ENCODE assay signal across 23 cellular contexts in the genomic region with DNA sequence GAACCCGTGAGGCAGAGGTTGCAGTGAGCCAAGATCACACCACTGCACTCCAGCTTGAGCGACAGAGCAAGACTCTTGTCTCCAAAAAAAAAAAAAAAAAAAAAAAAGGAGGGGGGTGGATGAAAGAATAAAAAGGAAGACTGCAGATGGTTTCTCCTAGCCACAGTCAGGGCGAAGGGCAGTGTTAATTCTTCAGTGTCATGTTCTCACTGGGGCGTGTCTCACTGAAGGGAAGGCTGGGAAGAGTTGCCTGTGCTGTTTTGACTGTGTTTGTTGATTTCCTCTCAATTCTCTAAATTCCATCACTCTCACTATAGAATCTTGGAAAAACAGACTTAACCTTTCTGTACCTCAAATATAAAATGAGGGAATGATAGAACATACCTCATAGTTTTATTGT.
DNase-seq lines count a peak whose midpoint lies in the region; ATAC-seq, FAIRE-seq and TF ChIP-seq lines count a peak whose summit lies in the region.
"Had no signal": no experiment of that assay in that cellular context is flagged by ENCODE, and none has a peak within 500 bp of the region (broad histone marks: within the 10 kb centered on the region; RNA-seq: fewer than 3 reads in every experiment).

No MANE protein-coding gene starts in this region.

- H3K4me1 ChIP-seq in HEK293 (ENCODE audit: control insufficient read depth, insufficient read depth, low read length), result peaks cover 3% of the 10 kb centered on the region; the same call in 1 of the 2 replicates
- H3K4me1 ChIP-seq in PC-9 (replicated peaks; ENCODE audit: insufficient read depth), result peaks cover 48% of the 10 kb centered on the region
- peaks cover 12 to 44% (median 30%) of the 10 kb centered on the region in 4 donors for H3K4me1 ChIP-seq in transverse colon

- POLR2A ChIA-PET in HEK293 (lab: Yijun Ruan, JAX) (no interaction called here), PC-9 (lab: Charles Lee; ENCODE audit: unreplicated experiment) (interaction anchor here (0.5 kb wide), 1 partner anchor 183 kb away, joined by 4 read pairs; no protein-coding TSS in a partner anchor)

- H3K4me1 Mint-ChIP-seq in stimulated activated effector memory CD8-positive, alpha-beta T cell treated with anti-CD3 and anti-CD28 coated beads, Interleukin-12 subunit alpha, Interleukin-12 subunit beta, amount 100 ng/mL, for 72 hours, result peaks cover 12% of the 10 kb centered on the region
- H3K4me1 Mint-ChIP-seq: central memory CD8-positive, alpha-beta T cell had no signal

- no peaks in the 10 kb centered on the region for H3K9me3 Mint-ChIP-seq in stimulated activated effector memory CD8-positive, alpha-beta T cell treated with anti-CD3 and anti-CD28 coated beads, Interleukin-12 subunit alpha, Interleukin-12 subunit beta, amount 100 ng/mL, for 72 hours
- H3K9me3 Mint-ChIP-seq: activated B cell treated with CpG ODN at 0.5 μM for 24 hours; activated CD4-positive, alpha-beta memory T cell treated with anti-CD3 and anti-CD28 coated beads for 36 hours; central memory CD8-positive, alpha-beta T cell; HFFc6 had no signal

- FAIRE-seq in H54 (lab: Jason Lieb, UNC), result no peak
- FAIRE-seq: GM12892 had no signal

- TF ChIP-seq CTCF in HEK293 (tag by site-specific recombination; IDR thresholded peaks at IDR 0.05) (no peak), PC-9 (conservative IDR thresholded peaks at IDR 0.05) (no peak), transverse colon (IDR thresholded peaks at IDR 0.05) (no peak)

- H3K4me2 ChIP-seq in PC-9, result peak overlapping the region; percentile 36; the same call in 1 of the 2 replicates

- H3K4me3 ChIP-seq in HEK293 (ENCODE audit: low read depth, low read length) (no peak overlapping the region), PC-9 (no peak overlapping the region), transverse colon (no peak overlapping the region)
- H3K4me3 ChIP-seq: esophagus muscularis mucosa had no signal

- peaks cover 27% of the 10 kb centered on the region for H3F3A ChIP-seq in PC-9 (ENCODE audit: insufficient read depth, low read depth)

- intact Hi-C loops in PC-9 (cut with micrococcal nuclease; ENCODE audit: unreplicated experiment) (no loop called here), transverse colon (cut with DNase I; ENCODE audit: low total_unique reads) (no loop called here)

- TF ChIP-seq POLR2A in transverse colon (IDR thresholded peaks at IDR 0.05) (no peak), H54 (IDR thresholded peaks at IDR 0.05; ENCODE audit: low read depth, low read length) (no peak)

- H3K36me3 Mint-ChIP-seq in stimulated activated effector memory CD8-positive, alpha-beta T cell treated with anti-CD3 and anti-CD28 coated beads, Interleukin-12 subunit alpha, Interleukin-12 subunit beta, amount 100 ng/mL, for 72 hours, result no peaks in the 10 kb centered on the region
- H3K36me3 Mint-ChIP-seq: activated CD4-positive, alpha-beta memory T cell treated with anti-CD3 and anti-CD28 coated beads for 36 hours had no signal

- 25 to 46% methylated on average over 2 to 4 of the region's 4 CpGs for WGBS in transverse colon (ENCODE audit: low coverage in 1 of 2), 2 donors

- no TSS peak for BruUV-seq in PC-9 (replicated peaks; lab: Mats Ljungman, UMichigan)

- no peaks in the 10 kb centered on the region for H3K36me3 ChIP-seq in HEK293 (ENCODE audit: control insufficient read depth in 2 of 2, insufficient read depth in 1 of 2, low read length in 2 of 2)
- no peaks in the 10 kb centered on the region for H3K36me3 ChIP-seq in PC-9 (ENCODE audit: low read depth)
- H3K36me3 ChIP-seq in transverse colon, result no peaks in the 10 kb centered on the region
- H3K36me3 ChIP-seq: esophagus muscularis mucosa had no signal

- H2AFZ ChIP-seq in PC-9, result no peak overlapping the region

- in situ Hi-C loops in transverse colon (cut with MboI; ENCODE audit: low pct_ligation_motif_present in 1 of 4, low pct_unique_long_range_greater_than_20kb in 1 of 4, low sequenced_read_pairs in 3 of 4), result no loop called here

- no peaks in the 10 kb centered on the region for H4K20me1 ChIP-seq in PC-9 (ENCODE audit: insufficient read depth)

- CTCF ChIA-PET in HEK293 (lab: Yijun Ruan, JAX) (no interaction called here), PC-9 (lab: Charles Lee) (no interaction called here)

- no peak overlapping the region for H3K27ac Mint-ChIP-seq in stimulated activated effector memory CD8-positive, alpha-beta T cell treated with anti-CD3 and anti-CD28 coated beads, Interleukin-12 subunit alpha, Interleukin-12 subunit beta, amount 100 ng/mL, for 72 hours
- H3K27ac Mint-ChIP-seq: activated B cell treated with CpG ODN at 0.5 μM for 24 hours; activated CD4-positive, alpha-beta memory T cell treated with anti-CD3 and anti-CD28 coated beads for 36 hours; HFFc6 had no signal

- peak; percentile 40 to 52 for DNase-seq in PC-9
- peak; percentile 40 for DNase-seq in iPS-NIHi11 (ENCODE audit: low spot score)
- peak; percentile 46 for DNase-seq in transverse colon
- DNase-seq in AML-193 (lab: John Stamatoyannopoulos, UW), result no peak
- DNase-seq in H54 (ENCODE audit: insufficient read length, low spot score), result no peak
- no peak for DNase-seq in stimulated activated effector memory CD8-positive, alpha-beta T cell treated with anti-CD3 and anti-CD28 coated beads, Interleukin-12 subunit alpha, Interleukin-12 subunit beta, amount 100 ng/mL, for 72 hours (ENCODE audit: low spot score in 2 of 2)
- DNase-seq: activated B cell treated with CpG ODN at 0.5 μM for 24 hours; activated CD4-positive, alpha-beta memory T cell treated with anti-CD3 and anti-CD28 coated beads for 36 hours; activated T-cell treated with anti-CD3 and anti-CD28 coated beads for 4 hours; aorta; DMS153; effector CD4-positive, alpha-beta T cell; HFFc6; KG1; NCI-H2081; NCI-H510A; occipital lobe; retina; SIG-M5 had no signal

- no peak overlapping the region for H3K27ac ChIP-seq in HEK293 (ENCODE audit: extremely low read depth, low read depth, low read length)
- H3K27ac ChIP-seq in PC-9, result 0 out of 2 replicates have a peak overlapping the region, but pooled peaks have one; percentile 6
- H3K27ac ChIP-seq in transverse colon, result peak overlapping the region; percentile 38 to 87 (median 72)
- H3K27ac ChIP-seq: esophagus muscularis mucosa had no signal

- ATAC-seq in stimulated activated effector memory CD8-positive, alpha-beta T cell treated with anti-CD3 and anti-CD28 coated beads, Interleukin-12 subunit alpha, Interleukin-12 subunit beta, amount 100 ng/mL, for 72 hours, result no peak

- no peaks in the 10 kb centered on the region for H3K9me2 ChIP-seq in PC-9 (ENCODE audit: insufficient read depth)

- H3K27me3 ChIP-seq in PC-9 (ENCODE audit: insufficient read depth, low read depth), result no peaks in the 10 kb centered on the region
- no peaks in the 10 kb centered on the region for H3K27me3 ChIP-seq in transverse colon
- H3K27me3 ChIP-seq: esophagus muscularis mucosa had no signal

- H3K79me2 ChIP-seq in PC-9 (ENCODE audit: low read depth), result no peaks in the 10 kb centered on the region

- TF ChIP-seq EP300 in transverse colon (IDR thresholded peaks at IDR 0.05; ENCODE audit: low read depth), result no peak

- H3K9me3 ChIP-seq in HEK293 (ENCODE audit: control insufficient read depth, insufficient read depth, low read depth, low read length) (no peaks in the 10 kb centered on the region), PC-9 (ENCODE audit: insufficient read depth, low read depth) (no peaks in the 10 kb centered on the region), transverse colon (no peaks in the 10 kb centered on the region)
- H3K9me3 ChIP-seq: esophagus muscularis mucosa had no signal

- no peak overlapping the region for H3K4me3 Mint-ChIP-seq in stimulated activated effector memory CD8-positive, alpha-beta T cell treated with anti-CD3 and anti-CD28 coated beads, Interleukin-12 subunit alpha, Interleukin-12 subunit beta, amount 100 ng/mL, for 72 hours
- H3K4me3 Mint-ChIP-seq: activated B cell treated with CpG ODN at 0.5 μM for 24 hours; activated CD4-positive, alpha-beta memory T cell treated with anti-CD3 and anti-CD28 coated beads for 36 hours; central memory CD8-positive, alpha-beta T cell; HFFc6 had no signal

TF ChIP-seq in HEK293, 187 proteins besides CTCF, POLR2A, EP300 and RAD21:
- TF ChIP-seq, protein P1, sequence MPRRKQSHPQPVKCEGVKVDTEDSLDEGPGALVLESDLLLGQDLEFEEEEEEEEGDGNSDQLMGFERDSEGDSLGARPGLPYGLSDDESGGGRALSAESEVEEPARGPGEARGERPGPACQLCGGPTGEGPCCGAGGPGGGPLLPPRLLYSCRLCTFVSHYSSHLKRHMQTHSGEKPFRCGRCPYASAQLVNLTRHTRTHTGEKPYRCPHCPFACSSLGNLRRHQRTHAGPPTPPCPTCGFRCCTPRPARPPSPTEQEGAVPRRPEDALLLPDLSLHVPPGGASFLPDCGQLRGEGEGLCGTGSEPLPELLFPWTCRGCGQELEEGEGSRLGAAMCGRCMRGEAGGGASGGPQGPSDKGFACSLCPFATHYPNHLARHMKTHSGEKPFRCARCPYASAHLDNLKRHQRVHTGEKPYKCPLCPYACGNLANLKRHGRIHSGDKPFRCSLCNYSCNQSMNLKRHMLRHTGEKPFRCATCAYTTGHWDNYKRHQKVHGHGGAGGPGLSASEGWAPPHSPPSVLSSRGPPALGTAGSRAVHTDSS (tag by site-specific recombination; IDR thresholded peaks at IDR 0.05), result no peak
- TF ChIP-seq, protein P2, sequence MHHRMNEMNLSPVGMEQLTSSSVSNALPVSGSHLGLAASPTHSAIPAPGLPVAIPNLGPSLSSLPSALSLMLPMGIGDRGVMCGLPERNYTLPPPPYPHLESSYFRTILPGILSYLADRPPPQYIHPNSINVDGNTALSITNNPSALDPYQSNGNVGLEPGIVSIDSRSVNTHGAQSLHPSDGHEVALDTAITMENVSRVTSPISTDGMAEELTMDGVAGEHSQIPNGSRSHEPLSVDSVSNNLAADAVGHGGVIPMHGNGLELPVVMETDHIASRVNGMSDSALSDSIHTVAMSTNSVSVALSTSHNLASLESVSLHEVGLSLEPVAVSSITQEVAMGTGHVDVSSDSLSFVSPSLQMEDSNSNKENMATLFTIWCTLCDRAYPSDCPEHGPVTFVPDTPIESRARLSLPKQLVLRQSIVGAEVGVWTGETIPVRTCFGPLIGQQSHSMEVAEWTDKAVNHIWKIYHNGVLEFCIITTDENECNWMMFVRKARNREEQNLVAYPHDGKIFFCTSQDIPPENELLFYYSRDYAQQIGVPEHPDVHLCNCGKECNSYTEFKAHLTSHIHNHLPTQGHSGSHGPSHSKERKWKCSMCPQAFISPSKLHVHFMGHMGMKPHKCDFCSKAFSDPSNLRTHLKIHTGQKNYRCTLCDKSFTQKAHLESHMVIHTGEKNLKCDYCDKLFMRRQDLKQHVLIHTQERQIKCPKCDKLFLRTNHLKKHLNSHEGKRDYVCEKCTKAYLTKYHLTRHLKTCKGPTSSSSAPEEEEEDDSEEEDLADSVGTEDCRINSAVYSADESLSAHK (tag by site-specific recombination; IDR thresholded peaks at IDR 0.05), result peak; percentile 66

Comparison
In these comparisons a context has a peak if more than half of its experiments do, and no peak if none do; other contexts are left out.
1. DNase-seq: peak in PC-9 (2 of 2), iPS-NIHi11 (single experiment) and transverse colon (single experiment); none in AML-193 (0 of 2), H54 (single experiment) and stimulated activated effector memory CD8-positive, alpha-beta T cell treated with anti-CD3 and anti-CD28 coated beads, Interleukin-12 subunit alpha, Interleukin-12 subunit beta, amount 100 ng/mL, for 72 hours (0 of 2).